Comparison of ENCODE assay signal across 10 cellular contexts in genomic region chr1:44777969-44778635, GRCh38. TPM values are rescaled to one million over a fixed set of nuclear protein-coding genes. Genes with fewer than 3 reads are reported as not detected.
DNase-seq lines count a peak whose midpoint lies in the region; ATAC-seq and TF ChIP-seq lines count a peak whose summit lies in the region.
"Had no signal": no experiment of that assay in that cellular context is flagged by ENCODE, and none has a peak within 500 bp of the region (broad histone marks: within the 10 kb centered on the region; RNA-seq: fewer than 3 reads in every experiment).

No MANE protein-coding gene starts in this region.

- no peak for DNase-seq in activated T-cell treated with anti-CD3 and anti-CD28 coated beads, Interleukin-2, amount 50 U/mL, for 4 hours
- no peak for DNase-seq in activated T-cell treated with anti-CD3 and anti-CD28 coated beads, Interleukin-2, amount 50 U/mL, for 48 hours
- DNase-seq in PC-3: peak; percentile 1
- DNase-seq in choroid plexus epithelial cell (ENCODE audit: low read depth): no peak
- no peak for DNase-seq in Ammon's horn (ENCODE audit: low spot score)
- DNase-seq in NCI-H2171 treated with DMSO at 0.1 percent for 48 hours (lab: John Stamatoyannopoulos, UW): no peak
- DNase-seq in NCI-H774 (lab: John Stamatoyannopoulos, UW): no peak
- DNase-seq: left colon, NCI-H2081 treated with DMSO at 0.1 percent for 48 hours had no signal

- peak overlapping the region; percentile 89 for H3K4me3 ChIP-seq in PC-3 (ENCODE audit: low read length)
- H3K4me3 ChIP-seq in choroid plexus epithelial cell (ENCODE audit: low read depth, low read length): peak overlapping the region; percentile 98
- peak overlapping the region; percentile 91 for H3K4me3 ChIP-seq in skeletal muscle satellite cell (ENCODE audit: low read length)

- H3K36me3 ChIP-seq in PC-3 (ENCODE audit: low read depth, low read length) (peaks cover 55% of the 10 kb centered on the region), skeletal muscle satellite cell (ENCODE audit: insufficient read depth, low read length) (peaks cover 60% of the 10 kb centered on the region)

- no peak for TF ChIP-seq CTCF in PC-3 (conservative IDR thresholded peaks at IDR 0.05; ENCODE audit: low read depth, low read length)
- no peak for TF ChIP-seq CTCF in choroid plexus epithelial cell (conservative IDR thresholded peaks at IDR 0.05; ENCODE audit: low read depth, low read length)

- POLR2A ChIA-PET in PC-3 (lab: Charles Lee; ENCODE audit: unreplicated experiment): interaction anchor here (0.5 kb wide), 2 partner anchors 22 to 52 kb away, joined by 3 to 4 read pairs; partner anchors contain the start of gene PLK3

- H3K27me3 Mint-ChIP-seq in activated T-cell treated with anti-CD3 and anti-CD28 coated beads, Interleukin-2, amount 50 U/mL, for 4 hours (ENCODE audit: low read depth): no peaks in the 10 kb centered on the region

- H3K27me3 ChIP-seq in PC-3 (ENCODE audit: low read length): no peaks in the 10 kb centered on the region
- no peaks in the 10 kb centered on the region for H3K27me3 ChIP-seq in skeletal muscle satellite cell (ENCODE audit: control insufficient read depth, insufficient read depth, low read length)

- H3F3A ChIP-seq in PC-3 (ENCODE audit: low read length, unreplicated experiment): peaks cover 11% of the 10 kb centered on the region

- H3K9me3 Mint-ChIP-seq in activated T-cell treated with anti-CD3 and anti-CD28 coated beads, Interleukin-2, amount 50 U/mL, for 4 hours: no peaks in the 10 kb centered on the region

- H3K9ac ChIP-seq in PC-3 (ENCODE audit: low read length) (no peak overlapping the region), skeletal muscle satellite cell (ENCODE audit: low read depth, low read length) (peak overlapping the region; percentile 95)

- H3K4me1 Mint-ChIP-seq in activated T-cell treated with anti-CD3 and anti-CD28 coated beads, Interleukin-2, amount 50 U/mL, for 4 hours (ENCODE audit: low read depth): peaks cover 37% of the 10 kb centered on the region

- H3K4me3 Mint-ChIP-seq in activated T-cell treated with anti-CD3 and anti-CD28 coated beads, Interleukin-2, amount 50 U/mL, for 4 hours: peak overlapping the region; percentile 98

- intact Hi-C loops in PC-3 (cut with micrococcal nuclease): no loop called here

- H3K9me2 ChIP-seq in PC-3 (replicated peaks; ENCODE audit: low read length): no peaks in the 10 kb centered on the region

- no peak overlapping the region for H3K27ac ChIP-seq in PC-3 (ENCODE audit: low read length)

- peaks cover 40% of the 10 kb centered on the region for H4K20me1 ChIP-seq in PC-3 (ENCODE audit: low read length)

- H2AFZ ChIP-seq in PC-3 (ENCODE audit: low read length): no peak overlapping the region

- no TSS peak for BruUV-seq in PC-3 (replicated peaks; lab: Mats Ljungman, UMichigan)

- peaks cover 15% of the 10 kb centered on the region for H3K4me1 ChIP-seq in PC-3 (ENCODE audit: insufficient read depth, low read length)
- H3K4me1 ChIP-seq in skeletal muscle satellite cell (ENCODE audit: control insufficient read depth, insufficient read depth, low read length): peaks cover 17% of the 10 kb centered on the region

- H3K36me3 Mint-ChIP-seq in activated T-cell treated with anti-CD3 and anti-CD28 coated beads, Interleukin-2, amount 50 U/mL, for 4 hours (ENCODE audit: insufficient read depth): peaks cover 48% of the 10 kb centered on the region

- no peaks in the 10 kb centered on the region for H3K9me3 ChIP-seq in PC-3 (ENCODE audit: low read length)
- H3K9me3 ChIP-seq in skeletal muscle satellite cell (replicated peaks; ENCODE audit: low read length): no peaks in the 10 kb centered on the region

- H3K79me2 ChIP-seq in PC-3 (ENCODE audit: low read length): peaks cover 46% of the 10 kb centered on the region

- ATAC-seq in activated T-cell treated with anti-CD3 and anti-CD28 coated beads, Interleukin-2, amount 50 U/mL, for 4 hours: no peak
- no peak for ATAC-seq in PC-3
- ATAC-seq: left colon had no signal

- H3K4me2 ChIP-seq in PC-3 (ENCODE audit: low read length) (peak overlapping the region; percentile 91), skeletal muscle satellite cell (ENCODE audit: low read length) (peak overlapping the region; percentile 94)

- CTCF ChIA-PET in PC-3 (lab: Charles Lee): no interaction called here

RNA-seq across cellular contexts. Expression of gene RPS8, which starts 2.8 kb away (rescaled TPM):
- total RNA-seq in activated T-cell treated with anti-CD3 and anti-CD28 coated beads, Interleukin-2, amount 50 U/mL, for 4 hours: 1,000 to 10,000 TPM; 2,825 to 3,013 (median 2,945) TPM
- total RNA-seq in PC-3 (2014; rRNA removed): 1,533 and 1,663 TPM in 2 replicates
- total RNA-seq in skeletal muscle satellite cell (2012; rRNA removed): 1,645 and 2,137 TPM in 2 replicates

RNA-seq across cellular contexts. Expression of gene BEST4, which starts 9.9 kb away (rescaled TPM):
- total RNA-seq in activated T-cell treated with anti-CD3 and anti-CD28 coated beads, Interleukin-2, amount 50 U/mL, for 4 hours: under 1 TPM; 0.53 to 0.63 (median 0.57) TPM
- total RNA-seq in PC-3 (2014; rRNA removed): not detected in 2 replicates
- 0.25 TPM in 1 of 2 replicates, not detected in the other for total RNA-seq in skeletal muscle satellite cell (2012; rRNA removed)

RNA-seq across cellular contexts. Expression of gene PLK3, which starts 22.1 kb away (rescaled TPM):
- total RNA-seq in activated T-cell treated with anti-CD3 and anti-CD28 coated beads, Interleukin-2, amount 50 U/mL, for 4 hours: 100 to 1,000 TPM; 186 to 239 (median 203) TPM
- total RNA-seq in PC-3 (2014; rRNA removed): 38.9 and 44.0 TPM in 2 replicates
- total RNA-seq in skeletal muscle satellite cell (2012; rRNA removed): 25.1 and 31.4 TPM in 2 replicates

RNA-seq across cellular contexts. Expression of gene DYNLT4, which starts 29.0 kb away (rescaled TPM):
- not detected for total RNA-seq in activated T-cell treated with anti-CD3 and anti-CD28 coated beads, Interleukin-2, amount 50 U/mL, for 4 hours
- total RNA-seq in PC-3 (2014; rRNA removed): 2.0 and 3.4 TPM in 2 replicates
- total RNA-seq in skeletal muscle satellite cell (2012; rRNA removed): not detected in 2 replicates

RNA-seq across cellular contexts. Expression of gene BTBD19, which starts 30.2 kb away (rescaled TPM):
- 10 to 100 TPM in 1 of 3 donors, 1 to 10 TPM in 2; 8.2 to 14.0 (median 8.3) TPM for total RNA-seq in activated T-cell treated with anti-CD3 and anti-CD28 coated beads, Interleukin-2, amount 50 U/mL, for 4 hours
- total RNA-seq in PC-3 (2014; rRNA removed): 0.58 and 4.3 TPM in 2 replicates
- total RNA-seq in skeletal muscle satellite cell (2012; rRNA removed): 3.5 and 3.7 TPM in 2 replicates
